In genomic region chr15:68307131-68307928, GRCh38 we compare ENCODE assay signal across 13 cellular contexts. TPM values are rescaled to one million over a fixed set of nuclear protein-coding genes. Genes with fewer than 3 reads are reported as not detected.
A peak's percentile ranks its signal among the peaks of the same experiment; 100 is the strongest.
DNase-seq lines count a peak whose midpoint lies in the region; ATAC-seq, FAIRE-seq and TF ChIP-seq lines count a peak whose summit lies in the region.
"Had no signal": no experiment of that assay in that cellular context is flagged by ENCODE, and none has a peak within 500 bp of the region (broad histone marks: within the 10 kb centered on the region; RNA-seq: fewer than 3 reads in every experiment).

No MANE protein-coding gene starts in this region.

- CTCF ChIA-PET in A549 (lab: Yijun Ruan, JAX) = interaction anchor here (0.7 to 7.2 kb wide), 77 partner anchors 11 to 865 kb away, joined by 3 to 189 read pairs (median 6); no protein-coding TSS in a partner anchor

- TF ChIP-seq EP300 in A549 (IDR thresholded peaks at IDR 0.05) = no peak

- H3K4me1 Mint-ChIP-seq in brain = peaks cover 49% of the 10 kb centered on the region
- peaks cover 23% of the 10 kb centered on the region for H3K4me1 Mint-ChIP-seq in neural progenitor cell

- H3K36me3 Mint-ChIP-seq in brain = no peaks in the 10 kb centered on the region
- H3K36me3 Mint-ChIP-seq in neural progenitor cell = no peaks in the 10 kb centered on the region

- no peak overlapping the region for H3K9ac ChIP-seq in neural progenitor cell

- no peak for ATAC-seq in A549

- H3K4me3 ChIP-seq in A549 (no peak overlapping the region), H7 (ENCODE audit: insufficient read depth, low read depth, low read length) (no peak overlapping the region), neural progenitor cell (no peak overlapping the region)
- H3K4me3 ChIP-seq: hepatocyte, SJCRH30 had no signal

- POLR2A ChIA-PET in A549 (lab: Yijun Ruan, JAX) = interaction anchor here (1.0 to 1.4 kb wide), 4 partner anchors 10 to 243 kb away, joined by 3 to 17 read pairs (median 4); partner anchors contain the start of gene FEM1B

- 72% methylated on average over 13 of the region's 14 CpGs for WGBS in A549 (ENCODE audit: missing lambda C conversion rate)

- no peaks in the 10 kb centered on the region for H3K36me3 ChIP-seq in H7 (replicated peaks; ENCODE audit: control insufficient read depth, insufficient read depth, low read length)
- no peaks in the 10 kb centered on the region for H3K36me3 ChIP-seq in neural progenitor cell
- H3K36me3 ChIP-seq: SJCRH30 had no signal

- H3K27ac ChIP-seq in A549 (peak overlapping the region; percentile 39 to 67; a peak in 5 of 6 replicates), neural progenitor cell (no peak overlapping the region)
- H3K27ac ChIP-seq: hepatocyte, SJCRH30 had no signal

- H2AFZ ChIP-seq in neural progenitor cell (replicated peaks) = peak overlapping the region; percentile 94
- H2AFZ ChIP-seq: hepatocyte had no signal

- H3K9me3 Mint-ChIP-seq in brain = no peaks in the 10 kb centered on the region
- H3K9me3 Mint-ChIP-seq in neural progenitor cell = no peaks in the 10 kb centered on the region
- H3K9me3 Mint-ChIP-seq: IgD-negative memory B cell; stimulated activated naive CD8-positive, alpha-beta T cell treated with anti-CD3 and anti-CD28 coated beads, Interleukin-15, amount 100 ng/mL, for 72 hours had no signal

- H3K4me2 ChIP-seq in A549 = peak overlapping the region; percentile 72; the same call in 1 of the 3 replicates
- H3K4me2 ChIP-seq in neural progenitor cell = peak overlapping the region; percentile 21

- no peak for TF ChIP-seq POLR2A in A549 (IDR thresholded peaks at IDR 0.05; ENCODE audit: low read length)

- no peak for TF ChIP-seq RAD21 in A549 (conservative IDR thresholded peaks at IDR 0.05 in 1 of 2, IDR thresholded peaks at IDR 0.05 in 1 of 2)

- TF ChIP-seq CTCF in A549 (IDR thresholded peaks at IDR 0.05) (no peak), brain (conservative IDR thresholded peaks at IDR 0.05) (no peak), neural progenitor cell (IDR thresholded peaks at IDR 0.05) (no peak)

- H3K4me3 Mint-ChIP-seq in brain (peak overlapping the region in 3 of 5 experiments; percentile 78 to 81 (median 79)), neural progenitor cell (no peak overlapping the region)

- H3F3A ChIP-seq in neural progenitor cell (ENCODE audit: low read depth) = peaks cover 26% of the 10 kb centered on the region

- H3K27me3 Mint-ChIP-seq in brain (peaks cover 11% of the 10 kb centered on the region), neural progenitor cell (ENCODE audit: insufficient read depth, low read depth) (peaks cover 8% of the 10 kb centered on the region)

- no peak for DNase-seq in A549 (ENCODE audit: low read depth in 1 of 2, low spot score in 1 of 2)
- DNase-seq in H7 = peak; percentile 61
- no peak for DNase-seq in neural progenitor cell (ENCODE audit: low spot score)
- no peak for DNase-seq in cerebellum (ENCODE audit: low spot score)
- no peak for DNase-seq in NCI-H526 treated with DMSO at 0.1 percent for 48 hours (lab: John Stamatoyannopoulos, UW)
- no peak for DNase-seq in stimulated activated naive CD4-positive, alpha-beta T cell treated with Interleukin-2 at 50 U/mL for 16 hours (lab: John Stamatoyannopoulos, UW)
- no peak for DNase-seq in HK-2 (ENCODE audit: unreplicated experiment)
- DNase-seq: activated T-cell treated with anti-CD3 and anti-CD28 coated beads for 4 hours had no signal

- H4K20me1 ChIP-seq in neural progenitor cell (ENCODE audit: low read depth) = no peaks in the 10 kb centered on the region

- FAIRE-seq in A549 (lab: Jason Lieb, UNC) = no peak

- no peaks in the 10 kb centered on the region for H3K79me2 ChIP-seq in neural progenitor cell (ENCODE audit: low read depth)
- H3K79me2 ChIP-seq: hepatocyte had no signal

- H3K27ac Mint-ChIP-seq in brain (peak overlapping the region in 1 of 5 experiments; percentile 78), neural progenitor cell (peak overlapping the region; percentile 64)
- H3K27ac Mint-ChIP-seq: stimulated activated naive CD8-positive, alpha-beta T cell treated with anti-CD3 and anti-CD28 coated beads, Interleukin-15, amount 100 ng/mL, for 72 hours had no signal

- H3K4me1 ChIP-seq in A549 (peaks cover 46% of the 10 kb centered on the region), neural progenitor cell (peaks cover 25% of the 10 kb centered on the region)

- no peaks in the 10 kb centered on the region for H3K9me3 ChIP-seq in A549
- no peaks in the 10 kb centered on the region for H3K9me3 ChIP-seq in neural progenitor cell (ENCODE audit: low read depth)
- H3K9me3 ChIP-seq: SJCRH30 had no signal

- H3K27me3 ChIP-seq in H7 (ENCODE audit: control insufficient read depth, insufficient read depth, low read length) (no peaks in the 10 kb centered on the region), neural progenitor cell (no peaks in the 10 kb centered on the region)
- H3K27me3 ChIP-seq: hepatocyte, SJCRH30 had no signal

TF ChIP-seq in A549, 52 proteins besides CTCF, POLR2A, EP300 and RAD21:
- TF ChIP-seq ELK1 (IDR thresholded peaks at IDR 0.05; ENCODE audit: low read depth, low read length) (no peak), HES2 (IDR thresholded peaks at IDR 0.05) (no peak), KDM1A (IDR thresholded peaks at IDR 0.05; ENCODE audit: low read depth) (no peak), ESRRA (IDR thresholded peaks at IDR 0.05; ENCODE audit: borderline replicate concordance, low read length) (no peak), MAX (IDR thresholded peaks at IDR 0.05) (no peak), POLR2AphosphoS2 (conservative IDR thresholded peaks at IDR 0.05; ENCODE audit: low read length) (no peak)

RNA-seq across cellular contexts. Expression of gene FEM1B, which starts 29.8 kb away (rescaled TPM):
- polyA plus RNA-seq in A549 (2011; rRNA removed) = 59.1 and 103 TPM in 2 replicates
- 13.8 and 19.7 TPM in 2 replicates for polyA plus RNA-seq in A549 (2012; cell fraction: cytosol; rRNA removed)
- 6.6 and 7.9 TPM in 2 replicates for polyA plus RNA-seq in A549 (2012; cell fraction: nucleus; rRNA removed)
- polyA plus RNA-seq in A549 (2017; fragmentation: RNase III; extraction: RNeasy Plus Mini Kit Qiagen cat#74134 plus additional on column Dnase treatment) = 18.4 to 19.7 TPM (median 19.5 TPM) in 3 replicates
- 242 and 289 TPM in 2 replicates for polyA minus RNA-seq in A549 (2011; rRNA and poly(A)+ RNA removed)
- 78.4 and 91.7 TPM in 2 replicates for total RNA-seq in H7 (2014; rRNA removed; shearing (Covaris generic))
- 15.5 TPM for polyA plus RNA-seq in brain (ENCODE audit: insufficient read depth, low read depth, low replicate concordance)
- total RNA-seq in neural progenitor cell (ENCODE audit: low replicate concordance) = 57.2 and 80.0 TPM in 2 replicates
- total RNA-seq in cerebellum = 130 TPM
